In the genomic region with DNA sequence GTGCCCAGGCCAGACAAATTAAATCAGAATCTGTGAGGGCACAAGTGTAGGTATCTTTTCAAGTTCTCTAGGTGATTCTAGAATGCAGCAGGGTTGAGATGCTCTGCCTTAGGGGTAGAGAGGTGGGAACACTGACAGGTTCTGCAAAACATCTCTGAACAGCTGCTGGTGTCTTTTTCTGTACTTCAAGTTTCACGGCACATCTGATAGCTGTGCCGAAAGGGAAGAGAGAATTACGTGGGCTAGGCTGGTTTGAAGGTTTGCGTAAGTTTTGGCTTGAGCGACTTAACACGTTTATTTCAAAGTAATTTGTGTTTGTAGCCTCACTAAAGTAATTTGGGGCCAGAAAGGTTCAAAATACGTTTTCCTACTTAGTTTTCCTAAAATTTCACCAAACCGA, we compare ENCODE assay signal across 11 cellular contexts. TPM values are rescaled to one million over a fixed set of nuclear protein-coding genes. Genes with fewer than 3 reads are reported as not detected.
DNase-seq lines count a peak whose midpoint lies in the region; ATAC-seq and TF ChIP-seq lines count a peak whose summit lies in the region.
"Had no signal": no experiment of that assay in that cellular context is flagged by ENCODE, and none has a peak within 500 bp of the region (broad histone marks: within the 10 kb centered on the region; RNA-seq: fewer than 3 reads in every experiment).

No MANE protein-coding gene starts in this region.

- H4K20me1 ChIP-seq in DOHH2 (ENCODE audit: control insufficient read depth, insufficient read depth, low read depth, low read length) = peaks cover 6% of the 10 kb centered on the region; the same call in 1 of the 2 replicates

- POLR2A ChIA-PET in CD8-positive, alpha-beta T cell (lab: Charles Lee) = no interaction called here

- DNase-seq in SKM-1 treated with dmso at 0.1 percent for 144 hours (lab: John Stamatoyannopoulos, UW; ENCODE audit: unreplicated experiment) (peak; percentile 55), trophoblast cell (no peak), iPS-NIHi7 (ENCODE audit: extremely low spot score) (no peak), glutamatergic neuron (no peak)
- no peak for DNase-seq in CD8-positive, alpha-beta T cell
- DNase-seq: activated naive CD4-positive, alpha-beta T cell treated with anti-CD3 and anti-CD28 coated beads, Interleukin-2, amount 50 U/mL, for 16 hours; right lobe of liver had no signal

- H3K36me3 Mint-ChIP-seq in CD8-positive, alpha-beta T cell = peaks cover 4% of the 10 kb centered on the region
- no peaks in the 10 kb centered on the region for H3K36me3 Mint-ChIP-seq in glutamatergic neuron (ENCODE audit: unreplicated experiment)

- ATAC-seq in GM19372 (IDR thresholded peaks at IDR 0.05; ENCODE audit: low read depth, unreplicated experiment) (peak; percentile 60), HG03108 (IDR thresholded peaks at IDR 0.05; ENCODE audit: unreplicated experiment) (peak; percentile 58)
- no peak for ATAC-seq in CD8-positive, alpha-beta T cell

- H3K18ac ChIP-seq in trophoblast cell (ENCODE audit: low read length) = no peak overlapping the region

- no peak overlapping the region for H2BK120ac ChIP-seq in trophoblast cell (ENCODE audit: insufficient read depth, low read length, poor library complexity)

- CTCF ChIA-PET in CD8-positive, alpha-beta T cell (lab: Charles Lee) = interaction anchor here (1.1 kb wide), 1 partner anchor 11 kb away, joined by 4 read pairs; no protein-coding TSS in a partner anchor

- no peaks in the 10 kb centered on the region for H3K9me3 Mint-ChIP-seq in CD8-positive, alpha-beta T cell
- H3K9me3 Mint-ChIP-seq in glutamatergic neuron (ENCODE audit: unreplicated experiment) = no peaks in the 10 kb centered on the region

- H3K79me1 ChIP-seq in trophoblast cell (ENCODE audit: low read length) = no peaks in the 10 kb centered on the region

- TF ChIP-seq CTCF in DOHH2 (IDR thresholded peaks at IDR 0.05; ENCODE audit: low read depth, low read length, poor library complexity, severe bottlenecking) (no peak), glutamatergic neuron (IDR thresholded peaks at IDR 0.05; ENCODE audit: partially characterized antibody, unreplicated experiment) (no peak)
- no peak for TF ChIP-seq CTCF in CD8-positive, alpha-beta T cell (IDR thresholded peaks at IDR 0.05)

- no peak overlapping the region for H3K14ac ChIP-seq in trophoblast cell (ENCODE audit: low read length)

- no CpG with 5 or more reads among the region's 8 CpGs for WGBS in trophoblast cell (ENCODE audit: extremely low coverage, insufficient coverage, insufficient read length)

- H3K4ac ChIP-seq in trophoblast cell (ENCODE audit: low read depth, low read length) = no peak overlapping the region

- peaks cover 31% of the 10 kb centered on the region for H3F3A ChIP-seq in DOHH2 (ENCODE audit: control insufficient read depth, insufficient read depth)

- H3K23ac ChIP-seq in trophoblast cell (ENCODE audit: low read length) = no peak overlapping the region

- no peaks in the 10 kb centered on the region for H3K9me3 ChIP-seq in DOHH2 (ENCODE audit: control insufficient read depth, insufficient read depth, low read length)
- no peaks in the 10 kb centered on the region for H3K9me3 ChIP-seq in trophoblast cell (ENCODE audit: insufficient read depth, low read depth, low read length)
- H3K9me3 ChIP-seq in CD8-positive, alpha-beta T cell (ENCODE audit: low read length) = no peaks in the 10 kb centered on the region
- H3K9me3 ChIP-seq: right lobe of liver had no signal

- no peaks in the 10 kb centered on the region for H3K27me3 ChIP-seq in DOHH2 (ENCODE audit: control insufficient read depth, low read length)
- no peaks in the 10 kb centered on the region for H3K27me3 ChIP-seq in trophoblast cell (ENCODE audit: insufficient read depth, low read length)
- no peaks in the 10 kb centered on the region for H3K27me3 ChIP-seq in CD8-positive, alpha-beta T cell (ENCODE audit: insufficient read depth, low read length)
- H3K27me3 ChIP-seq: right lobe of liver had no signal

- intact Hi-C loops in CD8-positive, alpha-beta T cell (cut with DNase I, micrococcal nuclease) = no loop called here

- H2AK5ac ChIP-seq in trophoblast cell (ENCODE audit: low read length) = no peak overlapping the region

- no peak overlapping the region for H4K8ac ChIP-seq in trophoblast cell (ENCODE audit: low read depth, low read length)

- peak overlapping the region; percentile 99 for H3K27ac ChIP-seq in DOHH2 (ENCODE audit: low read depth, low read length)
- H3K27ac ChIP-seq in trophoblast cell (ENCODE audit: low read depth, low read length) = no peak overlapping the region
- no peak overlapping the region for H3K27ac ChIP-seq in CD8-positive, alpha-beta T cell (ENCODE audit: low read depth, low read length)
- H3K27ac ChIP-seq: right lobe of liver, SK-N-MC had no signal

- no peaks in the 10 kb centered on the region for H3K9me2 ChIP-seq in DOHH2 (replicated peaks; ENCODE audit: control insufficient read depth, low read length)

- H3K27ac Mint-ChIP-seq in CD8-positive, alpha-beta T cell = no peak overlapping the region
- no peak overlapping the region for H3K27ac Mint-ChIP-seq in glutamatergic neuron (ENCODE audit: unreplicated experiment)

- no peak overlapping the region for H2AFZ ChIP-seq in trophoblast cell (ENCODE audit: insufficient read depth, low read length, poor library complexity)

- no peak overlapping the region for H4K91ac ChIP-seq in trophoblast cell (ENCODE audit: low read depth, low read length)

- H3K9ac ChIP-seq in trophoblast cell (ENCODE audit: low read length) = no peak overlapping the region

- H2BK12ac ChIP-seq in trophoblast cell (ENCODE audit: low read length) = no peak overlapping the region

- H3K4me3 ChIP-seq in DOHH2 (ENCODE audit: low read length) (peak overlapping the region; percentile 71), trophoblast cell (ENCODE audit: low read depth, low read length) (no peak overlapping the region)
- H3K4me3 ChIP-seq in CD8-positive, alpha-beta T cell (ENCODE audit: low read depth, low read length) = no peak overlapping the region
- H3K4me3 ChIP-seq: right lobe of liver, SK-N-MC had no signal

- H3K4me1 ChIP-seq in DOHH2 (ENCODE audit: control insufficient read depth, low read length) (peaks cover 97% of the 10 kb centered on the region), trophoblast cell (ENCODE audit: control insufficient read depth in 1 of 2, insufficient read depth in 2 of 2, low read length in 2 of 2) (peaks cover 5% of the 10 kb centered on the region in 2 experiments)
- H3K4me1 ChIP-seq in CD8-positive, alpha-beta T cell (ENCODE audit: insufficient read depth, low read length) = peaks cover 8% of the 10 kb centered on the region
- H3K4me1 ChIP-seq: right lobe of liver had no signal

- peaks cover 96% of the 10 kb centered on the region for H3K79me2 ChIP-seq in DOHH2 (ENCODE audit: control insufficient read depth, low read length)
- H3K79me2 ChIP-seq in trophoblast cell (ENCODE audit: control insufficient read depth, insufficient read depth, low read length, poor library complexity) = no peaks in the 10 kb centered on the region

- no peak overlapping the region for H4K12ac ChIP-seq in trophoblast cell (ENCODE audit: low read depth, low read length)

- no peaks in the 10 kb centered on the region for H3K27me3 Mint-ChIP-seq in CD8-positive, alpha-beta T cell (ENCODE audit: low read depth)
- peaks cover 1% of the 10 kb centered on the region for H3K27me3 Mint-ChIP-seq in glutamatergic neuron (ENCODE audit: unreplicated experiment)

- H3K4me3 Mint-ChIP-seq in CD8-positive, alpha-beta T cell = no peak overlapping the region
- H3K4me3 Mint-ChIP-seq in glutamatergic neuron (ENCODE audit: unreplicated experiment) = no peak overlapping the region

- H3K36me3 ChIP-seq in DOHH2 (ENCODE audit: control insufficient read depth, low read length) (peaks cover 89% of the 10 kb centered on the region), trophoblast cell (ENCODE audit: control insufficient read depth in 1 of 2, insufficient read depth in 2 of 2, low read length in 2 of 2) (no peaks in the 10 kb centered on the region)
- no peaks in the 10 kb centered on the region for H3K36me3 ChIP-seq in CD8-positive, alpha-beta T cell (ENCODE audit: insufficient read depth, low read length)
- H3K36me3 ChIP-seq: right lobe of liver had no signal

- no peak overlapping the region for H2BK5ac ChIP-seq in trophoblast cell (ENCODE audit: low read depth, low read length, poor library complexity)

- H3K4me2 ChIP-seq in DOHH2 (ENCODE audit: low read length) (peak overlapping the region; percentile 98), trophoblast cell (ENCODE audit: low read length) (no peak overlapping the region)

- peaks cover 28% of the 10 kb centered on the region for H3K4me1 Mint-ChIP-seq in CD8-positive, alpha-beta T cell (ENCODE audit: low read depth)
- no peaks in the 10 kb centered on the region for H3K4me1 Mint-ChIP-seq in glutamatergic neuron (ENCODE audit: low read depth, unreplicated experiment)

RNA-seq across cellular contexts. Expression of a gene that starts 22.5 kb away (rescaled TPM):
- polyA plus RNA-seq in trophoblast cell (2013) = 7.8 and 8.5 TPM in 2 replicates
- total RNA-seq in CD8-positive, alpha-beta T cell = 10 to 100 TPM; 14.9 to 15.0 TPM
- total RNA-seq in glutamatergic neuron (ENCODE audit: unreplicated experiment) = 14.0 TPM

RNA-seq across cellular contexts. Expression of a gene that starts 48.9 kb away (rescaled TPM):
- 4.4 and 5.4 TPM in 2 replicates for polyA plus RNA-seq in trophoblast cell (2013)
- 1 to 10 TPM; 6.4 to 8.9 TPM for total RNA-seq in CD8-positive, alpha-beta T cell
- 7.4 TPM for total RNA-seq in glutamatergic neuron (ENCODE audit: unreplicated experiment)

RNA-seq across cellular contexts. Expression of a gene that starts 49.1 kb away (rescaled TPM):
- 8.7 and 9.9 TPM in 2 replicates for polyA plus RNA-seq in trophoblast cell (2013)
- 10 to 100 TPM; 18.3 to 20.4 TPM for total RNA-seq in CD8-positive, alpha-beta T cell
- 18.4 TPM for total RNA-seq in glutamatergic neuron (ENCODE audit: unreplicated experiment)
